Comparison of ENCODE assay signal across 1 cellular context in genomic region chr7:45663167-45663921, GRCh38.
A peak's percentile ranks its signal among the peaks of the same experiment; 100 is the strongest.
TF ChIP-seq lines count a peak whose summit lies in the region.

No MANE protein-coding gene starts in this region.

TF ChIP-seq in HepG2, 621 proteins besides CTCF, POLR2A, EP300 and RAD21 (continued from another document and continues in another):
- TF ChIP-seq, protein P1, sequence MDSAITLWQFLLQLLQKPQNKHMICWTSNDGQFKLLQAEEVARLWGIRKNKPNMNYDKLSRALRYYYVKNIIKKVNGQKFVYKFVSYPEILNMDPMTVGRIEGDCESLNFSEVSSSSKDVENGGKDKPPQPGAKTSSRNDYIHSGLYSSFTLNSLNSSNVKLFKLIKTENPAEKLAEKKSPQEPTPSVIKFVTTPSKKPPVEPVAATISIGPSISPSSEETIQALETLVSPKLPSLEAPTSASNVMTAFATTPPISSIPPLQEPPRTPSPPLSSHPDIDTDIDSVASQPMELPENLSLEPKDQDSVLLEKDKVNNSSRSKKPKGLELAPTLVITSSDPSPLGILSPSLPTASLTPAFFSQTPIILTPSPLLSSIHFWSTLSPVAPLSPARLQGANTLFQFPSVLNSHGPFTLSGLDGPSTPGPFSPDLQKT (CRISPR knock-in tag; IDR thresholded peaks at IDR 0.05; ENCODE audit: borderline replicate concordance), result no peak
- TF ChIP-seq CREM (IDR thresholded peaks at IDR 0.05) (no peak), CREM (CRISPR knock-in tag; IDR thresholded peaks at IDR 0.05) (no peak), ZSCAN29 (CRISPR knock-in tag; conservative IDR thresholded peaks at IDR 0.05) (no peak), SMARCC2 (IDR thresholded peaks at IDR 0.05) (no peak), ZNF292 (CRISPR knock-in tag; IDR thresholded peaks at IDR 0.05; ENCODE audit: borderline replicate concordance, low read depth) (no peak), SOX13 (IDR thresholded peaks at IDR 0.05) (no peak), SOX13 (CRISPR knock-in tag; conservative IDR thresholded peaks at IDR 0.05 in 1 of 2, IDR thresholded peaks at IDR 0.05 in 1 of 2) (no peak), MTA3 (CRISPR knock-in tag; IDR thresholded peaks at IDR 0.05) (no peak), SMYD3 (CRISPR knock-in tag; IDR thresholded peaks at IDR 0.05) (0 out of 2 replicates have a peak, but pooled peaks have one; percentile 70), NFAT5 (CRISPR knock-in tag; IDR thresholded peaks at IDR 0.05) (no peak), RNF2 (conservative IDR thresholded peaks at IDR 0.05; ENCODE audit: low read depth) (no peak), ETV5 (CRISPR knock-in tag; IDR thresholded peaks at IDR 0.05; ENCODE audit: borderline replicate concordance) (no peak), KDM2A (CRISPR knock-in tag; IDR thresholded peaks at IDR 0.05; ENCODE audit: borderline replicate concordance, low read depth) (peak; percentile 59; the same call in 1 of the 2 replicates), ZNF713 (CRISPR knock-in tag; IDR thresholded peaks at IDR 0.05) (no peak), ERF (CRISPR knock-in tag; IDR thresholded peaks at IDR 0.05) (no peak), ZNF670 (CRISPR knock-in tag; IDR thresholded peaks at IDR 0.05; ENCODE audit: borderline replicate concordance) (no peak), CREB3 (CRISPR knock-in tag; IDR thresholded peaks at IDR 0.05) (no peak), ZNF558 (CRISPR knock-in tag; IDR thresholded peaks at IDR 0.05; ENCODE audit: borderline replicate concordance) (no peak), KLF9 (CRISPR knock-in tag; IDR thresholded peaks at IDR 0.05; ENCODE audit: low read depth) (no peak), ZKSCAN8 (CRISPR knock-in tag; IDR thresholded peaks at IDR 0.05; ENCODE audit: borderline replicate concordance) (no peak), ZNF883 (CRISPR knock-in tag; IDR thresholded peaks at IDR 0.05; ENCODE audit: not compliant biosample characterization) (peak; percentile 37), ZNF615 (CRISPR knock-in tag; IDR thresholded peaks at IDR 0.05; ENCODE audit: borderline replicate concordance) (no peak), ZNF205 (CRISPR knock-in tag; IDR thresholded peaks at IDR 0.05) (no peak), CHD4 (IDR thresholded peaks at IDR 0.05; ENCODE audit: borderline replicate concordance, low read length) (no peak), ZNF383 (CRISPR knock-in tag; IDR thresholded peaks at IDR 0.05; ENCODE audit: borderline replicate concordance) (no peak), SRSF4 (IDR thresholded peaks at IDR 0.05; ENCODE audit: low read depth, low read length, poor library complexity, severe bottlenecking) (no peak), TOPORS (CRISPR knock-in tag; IDR thresholded peaks at IDR 0.05) (no peak), THRA (CRISPR knock-in tag; IDR thresholded peaks at IDR 0.05; ENCODE audit: borderline replicate concordance) (no peak), ETV6 (CRISPR knock-in tag; conservative IDR thresholded peaks at IDR 0.05) (no peak), NR3C1 (CRISPR knock-in tag; IDR thresholded peaks at IDR 0.05) (no peak), DRAP1 (CRISPR knock-in tag; IDR thresholded peaks at IDR 0.05) (no peak), ELF3 (CRISPR knock-in tag; IDR thresholded peaks at IDR 0.05) (no peak)
- TF ChIP-seq, protein P2, sequence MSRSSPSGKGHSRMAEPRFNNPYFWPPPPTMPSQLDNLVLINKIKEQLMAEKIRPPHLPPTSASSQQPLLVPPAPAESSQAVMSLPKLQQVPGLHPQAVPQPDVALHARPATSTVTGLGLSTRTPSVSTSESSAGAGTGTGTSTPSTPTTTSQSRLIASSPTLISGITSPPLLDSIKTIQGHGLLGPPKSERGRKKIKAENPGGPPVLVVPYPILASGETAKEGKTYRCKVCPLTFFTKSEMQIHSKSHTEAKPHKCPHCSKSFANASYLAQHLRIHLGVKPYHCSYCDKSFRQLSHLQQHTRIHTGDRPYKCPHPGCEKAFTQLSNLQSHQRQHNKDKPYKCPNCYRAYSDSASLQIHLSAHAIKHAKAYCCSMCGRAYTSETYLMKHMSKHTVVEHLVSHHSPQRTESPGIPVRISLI (CRISPR knock-in tag; IDR thresholded peaks at IDR 0.05; ENCODE audit: borderline replicate concordance), result no peak
- TF ChIP-seq, protein P3, sequence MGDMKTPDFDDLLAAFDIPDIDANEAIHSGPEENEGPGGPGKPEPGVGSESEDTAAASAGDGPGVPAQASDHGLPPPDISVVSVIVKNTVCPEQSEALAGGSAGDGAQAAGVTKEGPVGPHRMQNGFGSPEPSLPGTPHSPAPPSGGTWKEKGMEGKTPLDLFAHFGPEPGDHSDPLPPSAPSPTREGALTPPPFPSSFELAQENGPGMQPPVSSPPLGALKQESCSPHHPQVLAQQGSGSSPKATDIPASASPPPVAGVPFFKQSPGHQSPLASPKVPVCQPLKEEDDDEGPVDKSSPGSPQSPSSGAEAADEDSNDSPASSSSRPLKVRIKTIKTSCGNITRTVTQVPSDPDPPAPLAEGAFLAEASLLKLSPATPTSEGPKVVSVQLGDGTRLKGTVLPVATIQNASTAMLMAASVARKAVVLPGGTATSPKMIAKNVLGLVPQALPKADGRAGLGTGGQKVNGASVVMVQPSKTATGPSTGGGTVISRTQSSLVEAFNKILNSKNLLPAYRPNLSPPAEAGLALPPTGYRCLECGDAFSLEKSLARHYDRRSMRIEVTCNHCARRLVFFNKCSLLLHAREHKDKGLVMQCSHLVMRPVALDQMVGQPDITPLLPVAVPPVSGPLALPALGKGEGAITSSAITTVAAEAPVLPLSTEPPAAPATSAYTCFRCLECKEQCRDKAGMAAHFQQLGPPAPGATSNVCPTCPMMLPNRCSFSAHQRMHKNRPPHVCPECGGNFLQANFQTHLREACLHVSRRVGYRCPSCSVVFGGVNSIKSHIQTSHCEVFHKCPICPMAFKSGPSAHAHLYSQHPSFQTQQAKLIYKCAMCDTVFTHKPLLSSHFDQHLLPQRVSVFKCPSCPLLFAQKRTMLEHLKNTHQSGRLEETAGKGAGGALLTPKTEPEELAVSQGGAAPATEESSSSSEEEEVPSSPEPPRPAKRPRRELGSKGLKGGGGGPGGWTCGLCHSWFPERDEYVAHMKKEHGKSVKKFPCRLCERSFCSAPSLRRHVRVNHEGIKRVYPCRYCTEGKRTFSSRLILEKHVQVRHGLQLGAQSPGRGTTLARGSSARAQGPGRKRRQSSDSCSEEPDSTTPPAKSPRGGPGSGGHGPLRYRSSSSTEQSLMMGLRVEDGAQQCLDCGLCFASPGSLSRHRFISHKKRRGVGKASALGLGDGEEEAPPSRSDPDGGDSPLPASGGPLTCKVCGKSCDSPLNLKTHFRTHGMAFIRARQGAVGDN (CRISPR knock-in tag; IDR thresholded peaks at IDR 0.05), result peak; percentile 55
- TF ChIP-seq, protein P4, sequence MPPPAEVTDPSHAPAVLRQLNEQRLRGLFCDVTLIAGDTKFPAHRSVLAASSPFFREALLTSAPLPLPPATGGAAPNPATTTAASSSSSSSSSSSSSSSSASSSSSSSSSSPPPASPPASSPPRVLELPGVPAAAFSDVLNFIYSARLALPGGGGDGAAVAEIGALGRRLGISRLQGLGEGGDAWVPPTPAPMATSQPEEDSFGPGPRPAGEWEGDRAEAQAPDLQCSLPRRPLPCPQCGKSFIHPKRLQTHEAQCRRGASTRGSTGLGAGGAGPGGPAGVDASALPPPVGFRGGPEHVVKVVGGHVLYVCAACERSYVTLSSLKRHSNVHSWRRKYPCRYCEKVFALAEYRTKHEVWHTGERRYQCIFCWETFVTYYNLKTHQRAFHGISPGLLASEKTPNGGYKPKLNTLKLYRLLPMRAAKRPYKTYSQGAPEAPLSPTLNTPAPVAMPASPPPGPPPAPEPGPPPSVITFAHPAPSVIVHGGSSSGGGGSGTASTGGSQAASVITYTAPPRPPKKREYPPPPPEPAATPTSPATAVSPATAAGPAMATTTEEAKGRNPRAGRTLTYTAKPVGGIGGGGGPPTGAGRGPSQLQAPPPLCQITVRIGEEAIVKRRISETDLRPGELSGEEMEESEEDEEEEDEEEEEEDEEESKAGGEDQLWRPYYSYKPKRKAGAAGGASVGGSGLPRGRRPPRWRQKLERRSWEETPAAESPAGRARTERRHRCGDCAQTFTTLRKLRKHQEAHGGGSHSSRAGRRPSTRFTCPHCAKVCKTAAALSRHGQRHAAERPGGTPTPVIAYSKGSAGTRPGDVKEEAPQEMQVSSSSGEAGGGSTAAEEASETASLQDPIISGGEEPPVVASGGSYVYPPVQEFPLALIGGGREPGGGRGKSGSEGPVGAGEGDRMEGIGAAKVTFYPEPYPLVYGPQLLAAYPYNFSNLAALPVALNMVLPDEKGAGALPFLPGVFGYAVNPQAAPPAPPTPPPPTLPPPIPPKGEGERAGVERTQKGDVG (CRISPR knock-in tag; IDR thresholded peaks at IDR 0.05; ENCODE audit: borderline replicate concordance), result no peak
- TF ChIP-seq, protein P5, sequence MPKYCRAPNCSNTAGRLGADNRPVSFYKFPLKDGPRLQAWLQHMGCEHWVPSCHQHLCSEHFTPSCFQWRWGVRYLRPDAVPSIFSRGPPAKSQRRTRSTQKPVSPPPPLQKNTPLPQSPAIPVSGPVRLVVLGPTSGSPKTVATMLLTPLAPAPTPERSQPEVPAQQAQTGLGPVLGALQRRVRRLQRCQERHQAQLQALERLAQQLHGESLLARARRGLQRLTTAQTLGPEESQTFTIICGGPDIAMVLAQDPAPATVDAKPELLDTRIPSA (CRISPR knock-in tag; IDR thresholded peaks at IDR 0.05; ENCODE audit: borderline replicate concordance), result no peak
- TF ChIP-seq, protein P6, sequence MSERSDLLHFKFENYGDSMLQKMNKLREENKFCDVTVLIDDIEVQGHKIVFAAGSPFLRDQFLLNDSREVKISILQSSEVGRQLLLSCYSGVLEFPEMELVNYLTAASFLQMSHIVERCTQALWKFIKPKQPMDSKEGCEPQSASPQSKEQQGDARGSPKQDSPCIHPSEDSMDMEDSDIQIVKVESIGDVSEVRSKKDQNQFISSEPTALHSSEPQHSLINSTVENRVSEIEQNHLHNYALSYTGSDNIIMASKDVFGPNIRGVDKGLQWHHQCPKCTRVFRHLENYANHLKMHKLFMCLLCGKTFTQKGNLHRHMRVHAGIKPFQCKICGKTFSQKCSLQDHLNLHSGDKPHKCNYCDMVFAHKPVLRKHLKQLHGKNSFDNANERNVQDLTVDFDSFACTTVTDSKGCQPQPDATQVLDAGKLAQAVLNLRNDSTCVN (CRISPR knock-in tag; IDR thresholded peaks at IDR 0.05; ENCODE audit: borderline replicate concordance), result 0 out of 2 replicates have a peak, but pooled peaks have one; percentile 15
- TF ChIP-seq, protein P7, sequence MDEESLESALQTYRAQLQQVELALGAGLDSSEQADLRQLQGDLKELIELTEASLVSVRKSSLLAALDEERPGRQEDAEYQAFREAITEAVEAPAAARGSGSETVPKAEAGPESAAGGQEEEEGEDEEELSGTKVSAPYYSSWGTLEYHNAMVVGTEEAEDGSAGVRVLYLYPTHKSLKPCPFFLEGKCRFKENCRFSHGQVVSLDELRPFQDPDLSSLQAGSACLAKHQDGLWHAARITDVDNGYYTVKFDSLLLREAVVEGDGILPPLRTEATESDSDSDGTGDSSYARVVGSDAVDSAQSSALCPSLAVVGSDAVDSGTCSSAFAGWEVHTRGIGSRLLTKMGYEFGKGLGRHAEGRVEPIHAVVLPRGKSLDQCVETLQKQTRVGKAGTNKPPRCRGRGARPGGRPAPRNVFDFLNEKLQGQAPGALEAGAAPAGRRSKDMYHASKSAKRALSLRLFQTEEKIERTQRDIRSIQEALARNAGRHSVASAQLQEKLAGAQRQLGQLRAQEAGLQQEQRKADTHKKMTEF (CRISPR knock-in tag; IDR thresholded peaks at IDR 0.05), result no peak
